Comparison of ENCODE assay signal across 22 cellular contexts in the genomic region with DNA sequence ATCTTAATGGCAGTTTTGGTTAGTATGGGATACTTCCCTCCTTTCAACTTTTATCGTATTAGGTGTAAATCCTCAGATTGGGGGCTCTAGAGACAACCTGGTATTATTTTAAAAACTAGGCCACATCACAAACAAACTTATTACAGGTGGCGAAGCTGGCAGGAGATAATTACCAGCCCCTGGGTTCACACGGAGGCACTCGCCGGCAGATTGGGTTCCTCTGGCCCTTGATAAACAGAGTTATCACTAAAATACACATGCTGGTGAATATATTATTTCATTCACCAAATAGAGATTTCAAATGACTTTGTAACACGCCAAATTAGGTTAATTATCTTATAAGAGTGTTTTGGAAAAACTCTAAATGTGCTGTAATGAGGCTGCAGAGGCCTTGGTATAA.
"Had no signal": no experiment of that assay in that cellular context is flagged by ENCODE, and none has a peak within 500 bp of the region (broad histone marks: within the 10 kb centered on the region; RNA-seq: fewer than 3 reads in every experiment).

No MANE protein-coding gene starts in this region.

- DNase-seq: activated B cell treated with CpG ODN at 0.5 μM for 24 hours; activated CD4-positive, alpha-beta T cell treated with anti-CD3 and anti-CD28 coated beads for 1 hour; activated CD4-positive, alpha-beta T cell treated with anti-CD3 and anti-CD28 coated beads, Interleukin-2, amount 10 ng/mL, durations not matched to agents 24 days and 14 days; activated CD4-positive, alpha-beta T cell treated with anti-CD3 and anti-CD28 coated beads, Interleukin-2, amount 50 U/mL, for 48 hours; activated CD8-positive, alpha-beta memory T cell treated with anti-CD3 and anti-CD28 coated beads, Interleukin-2, amount 10 ng/mL, durations not matched to agents 7 days and 5 days; activated effector memory CD4-positive, alpha-beta T cell treated with Interleukin-2 at 50 U/mL for 16 hours; activated naive CD4-positive, alpha-beta T cell; activated T-cell treated with anti-CD3 and anti-CD28 coated beads, Interleukin-2, amount 50 U/mL, for 24 hours; aorta; central memory CD4-positive, alpha-beta T cell; cortex of kidney; NCI-H1092; NCI-H1436 treated with DMSO at 0.1 percent for 48 hours; NCI-H1930; NCI-H2171; NCI-H2227 treated with DMSO at 0.1 percent for 48 hours; NCI-H446 treated with DMSO at 0.1 percent for 48 hours; NCI-H524 treated with DMSO at 0.1 percent for 48 hours; NCI-H82; T-cell; T-helper 2 cell; T1000 had no signal

- ATAC-seq: activated CD8-positive, alpha-beta memory T cell treated with anti-CD3 and anti-CD28 coated beads, Interleukin-2, amount 10 ng/mL, durations not matched to agents 7 days and 5 days; T-cell had no signal
